8 cellular contexts compared by ENCODE assay signal in genomic region chr12:92143280-92143679, GRCh38. TPM values are rescaled to one million over a fixed set of nuclear protein-coding genes. Genes with fewer than 3 reads are reported as not detected.
DNase-seq lines count a peak whose midpoint lies in the region; ATAC-seq and TF ChIP-seq lines count a peak whose summit lies in the region.

No MANE protein-coding gene starts in this region.

- no peaks in the 10 kb centered on the region for H3K9me2 ChIP-seq in PC-3 (replicated peaks; ENCODE audit: low read length)

- H3K36me3 ChIP-seq in PC-3 (ENCODE audit: low read depth, low read length) (peaks cover 43% of the 10 kb centered on the region), trophoblast cell (ENCODE audit: control insufficient read depth in 1 of 2, insufficient read depth in 2 of 2, low read length in 2 of 2) (peaks cover 0 to 2% of the 10 kb centered on the region in 2 experiments)

- CTCF ChIA-PET in PC-3 (lab: Charles Lee), result interaction anchor here (1.1 kb wide), 1 partner anchor 761 kb away, joined by 3 read pairs; no protein-coding TSS in a partner anchor

- BruUV-seq in PC-3 (replicated peaks; lab: Mats Ljungman, UMichigan), result no TSS peak

- peaks cover 70% of the 10 kb centered on the region for H4K20me1 ChIP-seq in PC-3 (ENCODE audit: low read length)

- H4K12ac ChIP-seq in trophoblast cell (ENCODE audit: low read depth, low read length), result no peak overlapping the region

- no peak overlapping the region for H2BK12ac ChIP-seq in trophoblast cell (ENCODE audit: low read length)

- H4K91ac ChIP-seq in trophoblast cell (ENCODE audit: low read depth, low read length), result no peak overlapping the region

- WGBS in trophoblast cell (ENCODE audit: extremely low coverage, insufficient coverage, insufficient read length), result no CpG with 5 or more reads among the region's 2 CpGs

- no peak overlapping the region for H3K18ac ChIP-seq in trophoblast cell (ENCODE audit: low read length)

- no peak for TF ChIP-seq CTCF in PC-3 (conservative IDR thresholded peaks at IDR 0.05; ENCODE audit: low read depth, low read length)

- no peaks in the 10 kb centered on the region for H3K27me3 ChIP-seq in PC-3 (ENCODE audit: low read length)
- H3K27me3 ChIP-seq in trophoblast cell (ENCODE audit: insufficient read depth, low read length), result no peaks in the 10 kb centered on the region

- no peak overlapping the region for H3K23ac ChIP-seq in trophoblast cell (ENCODE audit: low read length)

- peak overlapping the region; percentile 84 for H3K4me2 ChIP-seq in PC-3 (ENCODE audit: low read length)
- peak overlapping the region; percentile 49 for H3K4me2 ChIP-seq in trophoblast cell (ENCODE audit: low read length)

- no peak overlapping the region for H2BK120ac ChIP-seq in trophoblast cell (ENCODE audit: insufficient read depth, low read length, poor library complexity)

- no peak overlapping the region for H2BK5ac ChIP-seq in trophoblast cell (ENCODE audit: low read depth, low read length, poor library complexity)

- H4K8ac ChIP-seq in trophoblast cell (ENCODE audit: low read depth, low read length), result no peak overlapping the region

- no peak for TF ChIP-seq POLR2A in erythroblast (IDR thresholded peaks at IDR 0.05; ENCODE audit: low read length)

- POLR2A ChIA-PET in PC-3 (lab: Charles Lee; ENCODE audit: unreplicated experiment), result interaction anchor here (0.7 kb wide), 1 partner anchor 691 kb away, joined by 3 read pairs; no protein-coding TSS in a partner anchor

- H3K4me3 ChIP-seq in GM08714 (ENCODE audit: low read length) (peak overlapping the region; percentile 84; the same call in 1 of the 2 replicates), PC-3 (ENCODE audit: low read length) (peak overlapping the region; percentile 87), trophoblast cell (ENCODE audit: low read depth, low read length) (no peak overlapping the region)

- H3K9ac ChIP-seq in PC-3 (ENCODE audit: low read length) (peak overlapping the region; percentile 87), trophoblast cell (ENCODE audit: low read length) (no peak overlapping the region)

- DNase-seq in PC-3 (no peak), erythroblast (lab: John Stamatoyannopoulos, UW) (peak; percentile 7 to 47), trophoblast cell (no peak), left colon (no peak)

- peak overlapping the region; percentile 88 for H3K4ac ChIP-seq in trophoblast cell (ENCODE audit: low read depth, low read length)

- intact Hi-C loops in PC-3 (cut with micrococcal nuclease), result loop anchor here (5.0 kb wide), 2 partner anchors 156 to 251 kb away; no protein-coding TSS in a partner anchor
- intact Hi-C loops in left colon (cut with DNase I, micrococcal nuclease), result loop anchor here in 1 of 2 donors (10.0 kb wide), 1 partner anchor 758 kb away; no protein-coding TSS in a partner anchor

- H3K79me1 ChIP-seq in trophoblast cell (ENCODE audit: low read length), result peaks cover 13% of the 10 kb centered on the region

- no peak overlapping the region for H3K14ac ChIP-seq in trophoblast cell (ENCODE audit: low read length)

- H2AFZ ChIP-seq in PC-3 (ENCODE audit: low read length) (no peak overlapping the region), trophoblast cell (ENCODE audit: insufficient read depth, low read length, poor library complexity) (no peak overlapping the region)

- no peaks in the 10 kb centered on the region for H3K9me3 ChIP-seq in PC-3 (ENCODE audit: low read length)
- no peaks in the 10 kb centered on the region for H3K9me3 ChIP-seq in trophoblast cell (ENCODE audit: insufficient read depth, low read depth, low read length)

- H3K27ac ChIP-seq in PC-3 (ENCODE audit: low read length) (no peak overlapping the region), trophoblast cell (ENCODE audit: low read depth, low read length) (no peak overlapping the region)

- H3K4me1 ChIP-seq in PC-3 (ENCODE audit: insufficient read depth, low read length) (peaks cover 30% of the 10 kb centered on the region), trophoblast cell (ENCODE audit: control insufficient read depth in 1 of 2, insufficient read depth in 2 of 2, low read length in 2 of 2) (no peaks in the 10 kb centered on the region)

- H3F3A ChIP-seq in PC-3 (ENCODE audit: low read length, unreplicated experiment), result peaks cover 2% of the 10 kb centered on the region

- no peak overlapping the region for H2AK5ac ChIP-seq in trophoblast cell (ENCODE audit: low read length)

- H3K79me2 ChIP-seq in PC-3 (ENCODE audit: low read length) (peaks cover 74% of the 10 kb centered on the region), trophoblast cell (ENCODE audit: control insufficient read depth, insufficient read depth, low read length, poor library complexity) (peaks cover 10% of the 10 kb centered on the region)

- ATAC-seq in PC-3 (no peak), GM19397 (IDR thresholded peaks at IDR 0.05; ENCODE audit: unreplicated experiment) (no peak), left colon (no peak), GM19324 (IDR thresholded peaks at IDR 0.05; ENCODE audit: low FRiP score, unreplicated experiment) (no peak), GM19452 (IDR thresholded peaks at IDR 0.05; ENCODE audit: unreplicated experiment) (no peak)

RNA-seq across cellular contexts. Expression of gene BTG1, which starts 2.4 kb away (rescaled TPM):
- 16.0 and 29.8 TPM in 2 replicates for total RNA-seq in PC-3 (2014; rRNA removed)
- polyA plus RNA-seq in trophoblast cell (2013), result 145 and 154 TPM in 2 replicates
- 100 to 1,000 TPM; 144 to 182 TPM for total RNA-seq in left colon

Comparison
In these comparisons a context has a peak if more than half of its experiments do, and no peak if none do; other contexts are left out.
1. DNase-seq: peak in erythroblast (2 of 2); none in PC-3 (single experiment), trophoblast cell (0 of 2) and left colon (0 of 2).